1 cellular context compared by ENCODE assay signal in genomic region chr10:85547460-85548023, GRCh38.
TF ChIP-seq lines count a peak whose summit lies in the region.

No MANE protein-coding gene starts in this region.

TF ChIP-seq in A549, 52 proteins besides CTCF, POLR2A, EP300 and RAD21 (continued from another document):
- TF ChIP-seq, protein P1, sequence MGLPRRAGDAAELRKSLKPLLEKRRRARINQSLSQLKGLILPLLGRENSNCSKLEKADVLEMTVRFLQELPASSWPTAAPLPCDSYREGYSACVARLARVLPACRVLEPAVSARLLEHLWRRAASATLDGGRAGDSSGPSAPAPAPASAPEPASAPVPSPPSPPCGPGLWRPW (IDR thresholded peaks at IDR 0.05), result no peak
